Comparison of ENCODE assay signal across 14 cellular contexts in genomic region chr10:119418401-119418800, GRCh38.
"Had no signal": no experiment of that assay in that cellular context is flagged by ENCODE, and none has a peak within 500 bp of the region (broad histone marks: within the 10 kb centered on the region; RNA-seq: fewer than 3 reads in every experiment).

No MANE protein-coding gene starts in this region.

- H3K36me3 ChIP-seq: gastrocnemius medialis, pancreas had no signal

- H3K27ac ChIP-seq: epithelial cell of prostate, pancreas, thoracic aorta had no signal

- H3K27me3 ChIP-seq: gastrocnemius medialis, heart left ventricle, pancreas had no signal

- H3K9me3 ChIP-seq: gastrocnemius medialis, heart left ventricle, pancreas, thoracic aorta had no signal

- H3K4me3 ChIP-seq: gastrocnemius medialis, heart left ventricle, pancreas, thoracic aorta had no signal

- DNase-seq: activated CD4-positive, alpha-beta T cell treated with anti-CD3 and anti-CD28 coated beads, Interleukin-2, amount 10 ng/mL, durations not matched to agents 7 days and 5 days; activated naive CD4-positive, alpha-beta T cell; activated naive CD8-positive, alpha-beta T cell treated with anti-CD3 and anti-CD28 coated beads, Interleukin-2, amount 10 ng/mL, durations not matched to agents 7 days and 5 days; cerebellar nuclear complex; dermis blood vessel endothelial cell; effector memory CD8-positive, alpha-beta T cell; gastrocnemius medialis; left colon; pancreas; stimulated activated CD4-positive, alpha-beta T cell treated with anti-CD3 and anti-CD28 coated beads, Interleukin-12 subunit alpha, Interleukin-12 subunit beta, amount 100 ng/mL, for 4 hours had no signal

- ATAC-seq: effector memory CD8-positive, alpha-beta T cell; gastrocnemius medialis; heart left ventricle; left colon; pancreas; stimulated activated effector memory CD8-positive, alpha-beta T cell treated with anti-CD3 and anti-CD28 coated beads, Interleukin-12 subunit alpha, Interleukin-12 subunit beta, amount 100 ng/mL, for 72 hours had no signal
